25 cellular contexts compared by ENCODE assay signal in genomic region chr3:22700876-22701275, GRCh38.
"Had no signal": no experiment of that assay in that cellular context is flagged by ENCODE, and none has a peak within 500 bp of the region (broad histone marks: within the 10 kb centered on the region; RNA-seq: fewer than 3 reads in every experiment).

No MANE protein-coding gene starts in this region.

- H3K36me3 Mint-ChIP-seq: immature natural killer cell had no signal

- H3K36me3 ChIP-seq: esophagus squamous epithelium, gastroesophageal sphincter, heart left ventricle, left lung, lower lobe of right lung had no signal

- H3K27ac ChIP-seq: coronary artery, dorsolateral prefrontal cortex, epithelial cell of prostate, esophagus squamous epithelium, gastroesophageal sphincter, heart left ventricle, hepatocyte, left lung, lower lobe of right lung had no signal

- H3K4me3 Mint-ChIP-seq: immature natural killer cell had no signal

- H3K4me1 Mint-ChIP-seq: immature natural killer cell had no signal

- H3K27me3 ChIP-seq: dorsolateral prefrontal cortex, esophagus squamous epithelium, gastroesophageal sphincter, heart left ventricle, hepatocyte, left lung had no signal

- H3K9me3 ChIP-seq: esophagus squamous epithelium, gastroesophageal sphincter, heart left ventricle, left lung, lower lobe of right lung had no signal

- DNase-seq: dermis blood vessel endothelial cell; dorsolateral prefrontal cortex; effector CD4-positive, alpha-beta T cell; effector memory CD4-positive, alpha-beta T cell; erythroblast; esophagus squamous epithelium; foreskin fibroblast; foreskin melanocyte; heart left ventricle; hypothalamus; immature natural killer cell; islet precursor cell; left cardiac atrium; left lung; left ventricle myocardium superior; lower lobe of right lung; mesenchymal stem cell; midbrain had no signal

- H3K4me1 ChIP-seq: esophagus squamous epithelium, gastroesophageal sphincter, heart left ventricle, left lung, lower lobe of right lung had no signal

- FAIRE-seq: colon, endometrium had no signal

- H3K4me3 ChIP-seq: coronary artery, dorsolateral prefrontal cortex, esophagus squamous epithelium, gastroesophageal sphincter, heart left ventricle, hepatocyte, left lung, lower lobe of right lung had no signal

- H3K27ac Mint-ChIP-seq: immature natural killer cell had no signal

- ATAC-seq: esophagus mucosa, gastroesophageal sphincter, heart left ventricle, left cardiac atrium, left lung, left ventricle myocardium superior, lower lobe of right lung had no signal
